In the genomic region with DNA sequence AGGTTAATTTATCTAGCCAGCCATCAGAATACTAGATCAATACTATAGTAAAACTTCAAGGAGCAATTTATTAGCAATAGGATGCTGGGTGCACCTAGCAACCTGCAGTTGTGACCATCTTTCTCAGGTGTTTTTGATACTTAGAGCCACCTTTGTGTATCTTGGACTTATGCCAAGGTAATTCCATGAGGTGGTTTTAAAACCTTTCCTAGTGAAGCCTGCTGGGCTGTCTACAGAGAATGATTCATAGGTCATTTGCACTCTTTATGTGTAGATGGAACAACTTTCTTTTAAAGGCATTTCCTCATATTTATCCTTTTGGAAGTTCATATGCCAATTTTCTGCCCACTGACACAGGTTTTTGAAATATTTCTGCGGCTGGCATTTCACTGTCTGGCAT, we compare ENCODE assay signal across 17 cellular contexts.
DNase-seq lines count a peak whose midpoint lies in the region; FAIRE-seq and TF ChIP-seq lines count a peak whose summit lies in the region.
"Had no signal": no experiment of that assay in that cellular context is flagged by ENCODE, and none has a peak within 500 bp of the region (broad histone marks: within the 10 kb centered on the region; RNA-seq: fewer than 3 reads in every experiment).

No MANE protein-coding gene starts in this region.

- H3K4me1 ChIP-seq in small intestine (ENCODE audit: control insufficient read depth in 2 of 2, insufficient read depth in 1 of 2, low read depth in 1 of 2, low read length in 1 of 2) (no peaks in the 10 kb centered on the region), tibial nerve (no peaks in the 10 kb centered on the region)

- no peak for TF ChIP-seq POLR2A in tibial nerve (IDR thresholded peaks at IDR 0.05)

- 10 to 55% (median 13%) methylated on average over 1 of the region's 1 CpG for WGBS in small intestine, 3 donors
- WGBS in tibial nerve, 2 donors = 69 to 76% methylated on average over 1 of the region's 1 CpG

- FAIRE-seq in bronchial epithelial cell (lab: Jason Lieb, UNC) (no peak), small intestine (lab: Jason Lieb, UNC) (no peak)
- FAIRE-seq: G401.6, GM12878, TTC549 had no signal

- TF ChIP-seq EP300 in tibial nerve (IDR thresholded peaks at IDR 0.05) = no peak

- no peak for TF ChIP-seq CTCF in bronchial epithelial cell (IDR thresholded peaks at IDR 0.05; ENCODE audit: insufficient read depth, low read length, severe bottlenecking)
- TF ChIP-seq CTCF in tibial nerve (IDR thresholded peaks at IDR 0.05) = no peak

- H3K4me3 ChIP-seq in bronchial epithelial cell (ENCODE audit: low read depth, low read length) (no peak overlapping the region), small intestine (ENCODE audit: low read depth in 1 of 2, low read length in 2 of 2) (no peak overlapping the region), tibial nerve (no peak overlapping the region)
- H3K4me3 ChIP-seq: GM12878, GM23338 had no signal

- no peaks in the 10 kb centered on the region for H3K36me3 ChIP-seq in bronchial epithelial cell (ENCODE audit: control insufficient read depth, insufficient read depth, low read length)
- H3K36me3 ChIP-seq in small intestine (ENCODE audit: control insufficient read depth in 2 of 2, insufficient read depth in 2 of 2, low read length in 2 of 2) = no peaks in the 10 kb centered on the region
- no peaks in the 10 kb centered on the region for H3K36me3 ChIP-seq in tibial nerve

- peak; percentile 41 for DNase-seq in SIG-M5 treated with dmso at 0.1 percent for 504 hours (lab: John Stamatoyannopoulos, UW; ENCODE audit: unreplicated experiment)
- no peak for DNase-seq in SIG-M5 (lab: John Stamatoyannopoulos, UW)
- peak; percentile 74 for DNase-seq in NCI-H226
- peak; percentile 37 for DNase-seq in bronchial epithelial cell (ENCODE audit: low read depth)
- peak; percentile 71 for DNase-seq in small intestine
- no peak for DNase-seq in GM19238 (ENCODE audit: insufficient read length, low spot score)
- no peak for DNase-seq in activated effector memory CD4-positive, alpha-beta T cell treated with Interleukin-2 at 50 U/mL for 16 hours
- no peak for DNase-seq in tibial nerve (ENCODE audit: low spot score in 2 of 2)
- DNase-seq: activated CD4-positive, alpha-beta T cell treated with anti-CD3 and anti-CD28 coated beads, Interleukin-2, amount 10 ng/mL, durations not matched to agents 24 days and 14 days; activated naive CD4-positive, alpha-beta T cell treated with anti-CD3 and anti-CD28 coated beads, Interleukin-2, amount 10 ng/mL, durations not matched to agents 7 days and 5 days; CD4-positive, alpha-beta T cell; dermis blood vessel endothelial cell; right cardiac atrium had no signal

- H3K27ac ChIP-seq in small intestine (ENCODE audit: low read depth in 1 of 2, low read length in 1 of 2) (no peak overlapping the region), tibial nerve (no peak overlapping the region)

- H3K27me3 ChIP-seq in bronchial epithelial cell (ENCODE audit: control insufficient read depth, insufficient read depth, low read length) (no peaks in the 10 kb centered on the region), small intestine (ENCODE audit: control insufficient read depth in 2 of 2, insufficient read depth in 2 of 2, low read length in 2 of 2) (no peaks in the 10 kb centered on the region), tibial nerve (no peaks in the 10 kb centered on the region)

- H3K9me3 ChIP-seq in small intestine (ENCODE audit: control insufficient read depth, low read depth) (no peaks in the 10 kb centered on the region), tibial nerve (peaks cover 0 to 13% (median 5%) of the 10 kb centered on the region in 4 donors)

Comparison
In these comparisons a context has a peak if more than half of its experiments do, and no peak if none do; other contexts are left out.
1. DNase-seq: peak in SIG-M5 treated with dmso at 0.1 percent for 504 hours (single experiment), NCI-H226 (single experiment), bronchial epithelial cell (single experiment) and small intestine (single experiment); none in SIG-M5 (single experiment), GM19238 (single experiment), activated effector memory CD4-positive, alpha-beta T cell treated with Interleukin-2 at 50 U/mL for 16 hours (single experiment) and tibial nerve (0 of 2).